2 cellular contexts compared by ENCODE assay signal in the genomic region with DNA sequence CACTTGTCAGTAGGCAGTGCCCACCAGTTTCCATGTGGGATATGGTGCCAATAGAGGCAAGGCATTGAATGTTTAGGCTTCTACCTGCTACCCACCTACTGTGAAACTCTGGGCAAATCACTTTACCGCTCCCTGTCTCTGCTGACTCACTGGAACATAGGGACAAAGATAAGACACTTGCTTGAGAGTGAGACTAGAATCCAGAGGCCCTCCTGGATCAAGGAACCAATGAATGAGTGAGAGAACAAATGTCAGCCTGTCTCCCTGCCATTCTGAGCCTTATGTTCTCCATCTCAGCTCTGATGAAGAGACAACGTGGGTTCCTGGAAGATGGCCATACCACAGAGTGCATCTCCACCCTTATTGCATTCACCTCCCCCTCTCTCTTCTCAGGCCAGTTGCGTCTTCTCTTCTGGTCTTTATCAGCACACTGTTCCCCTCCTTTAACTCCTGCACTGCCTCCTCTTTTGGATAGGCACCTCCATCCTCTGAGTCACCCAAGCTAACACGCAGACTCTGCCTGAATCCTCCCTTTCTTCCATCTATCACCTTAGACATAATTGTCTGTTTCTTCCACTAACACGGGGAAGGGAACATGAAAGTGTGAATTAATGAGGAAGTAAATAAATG.
TF ChIP-seq lines count a peak whose summit lies in the region.

No MANE protein-coding gene starts in this region.

TF ChIP-seq in A549, 52 proteins besides CTCF, POLR2A, EP300 and RAD21:
- no peak for TF ChIP-seq ZC3H11A (IDR thresholded peaks at IDR 0.05)
- TF ChIP-seq CHD2 (IDR thresholded peaks at IDR 0.05; ENCODE audit: low read length, partially characterized antibody), result no peak
- no peak for TF ChIP-seq KDM1A (IDR thresholded peaks at IDR 0.05; ENCODE audit: low read depth)
- TF ChIP-seq FOSB (CRISPR knock-in tag; IDR thresholded peaks at IDR 0.05), result no peak
- TF ChIP-seq POLR2AphosphoS2 (conservative IDR thresholded peaks at IDR 0.05; ENCODE audit: low read length), result no peak
- no peak for TF ChIP-seq CBX2 (IDR thresholded peaks at IDR 0.05; ENCODE audit: borderline replicate concordance, low read depth)

TF ChIP-seq in K562, 482 proteins besides CTCF, POLR2A, EP300 and RAD21:
- TF ChIP-seq ZZZ3 (IDR thresholded peaks at IDR 0.05), result no peak
- TF ChIP-seq NFE2 (IDR thresholded peaks at IDR 0.05; ENCODE audit: low read depth), result peak; percentile 57; the same call in 1 of the 2 replicates
- TF ChIP-seq RUNX1 (IDR thresholded peaks at IDR 0.05; ENCODE audit: low read depth), result no peak
- peak; percentile 44 for TF ChIP-seq FOSL1 (tag; conservative IDR thresholded peaks at IDR 0.05)
- TF ChIP-seq CBFA2T3 (IDR thresholded peaks at IDR 0.05), result peak; percentile 14; the same call in 1 of the 2 replicates
- no peak for TF ChIP-seq KLF16 (IDR thresholded peaks at IDR 0.05)
- TF ChIP-seq ZNF24 (IDR thresholded peaks at IDR 0.05), result peak; percentile 76; the same call in 1 of the 2 replicates
- TF ChIP-seq DPF2 (IDR thresholded peaks at IDR 0.05), result 0 out of 2 replicates have a peak, but pooled peaks have one; percentile 15
- TF ChIP-seq CTBP1 (IDR thresholded peaks at IDR 0.05; ENCODE audit: borderline replicate concordance), result peak; percentile 19; the same call in 1 of the 2 replicates
- TF ChIP-seq VEZF1 (CRISPR knock-in tag; IDR thresholded peaks at IDR 0.05), result peak; percentile 34; the same call in 1 of the 2 replicates
- peak; percentile 36; the same call in 1 of the 2 replicates for TF ChIP-seq C11orf30 (IDR thresholded peaks at IDR 0.05; ENCODE audit: low read depth)
- peak; percentile 8; the same call in 1 of the 2 replicates for TF ChIP-seq ARID1B (IDR thresholded peaks at IDR 0.05)
